ENCODE assay signal across 26 cellular contexts in genomic region chr10:24589265-24589664, GRCh38.
"Had no signal": no experiment of that assay in that cellular context is flagged by ENCODE, and none has a peak within 500 bp of the region (broad histone marks: within the 10 kb centered on the region; RNA-seq: fewer than 3 reads in every experiment).

No MANE protein-coding gene starts in this region.

- H3K27ac ChIP-seq: adrenal gland, SJCRH30, SK-N-MC, VCaP had no signal

- DNase-seq: activated B cell treated with CpG ODN at 0.5 μM for 24 hours; activated CD4-positive, alpha-beta memory T cell treated with anti-CD3 and anti-CD28 coated beads for 36 hours; activated CD4-positive, alpha-beta T cell treated with anti-CD3 and anti-CD28 coated beads for 4 hours; activated CD4-positive, alpha-beta T cell treated with anti-CD3 and anti-CD28 coated beads, Interleukin-2, amount 50 U/mL, for 1 hour; activated CD4-positive, CD25-positive, alpha-beta regulatory T cell treated with anti-CD3 and anti-CD28 coated beads, Interleukin-2, amount 50 U/mL, for 72 hours; activated CD8-positive, alpha-beta memory T cell treated with anti-CD3 and anti-CD28 coated beads, Interleukin-2, amount 50 U/mL, for 4 hours; activated gamma-delta T cell treated with Interleukin-2 at 50 U/mL for 16 hours; activated naive CD4-positive, alpha-beta T cell treated with anti-CD3 and anti-CD28 coated beads for 36 hours; activated T-cell treated with anti-CD3 and anti-CD28 coated beads for 4 hours; activated T-cell treated with anti-CD3 and anti-CD28 coated beads, Interleukin-2, amount 50 U/mL, for 4 hours; adrenal gland; Karpas-422; KBM-7; NCI-H1105; NCI-H1417 treated with DMSO at 0.1 percent for 48 hours; NCI-H187 treated with DMSO at 0.1 percent for 48 hours; NCI-H2081; NCI-H345; NCI-H524 treated with DMSO at 0.1 percent for 48 hours; SHP77; SJCRH30; T-helper 17 cell had no signal

- ATAC-seq: activated naive CD4-positive, alpha-beta T cell treated with anti-CD3 and anti-CD28 coated beads, Interleukin-2, amount 50 U/mL, for 72 hours; activated T-cell treated with anti-CD3 and anti-CD28 coated beads, Interleukin-2, amount 50 U/mL, for 4 hours; Panc1; T-helper 17 cell had no signal

- H3K27me3 ChIP-seq: adrenal gland, SJCRH30 had no signal
